1 cellular context compared by ENCODE assay signal in the genomic region with DNA sequence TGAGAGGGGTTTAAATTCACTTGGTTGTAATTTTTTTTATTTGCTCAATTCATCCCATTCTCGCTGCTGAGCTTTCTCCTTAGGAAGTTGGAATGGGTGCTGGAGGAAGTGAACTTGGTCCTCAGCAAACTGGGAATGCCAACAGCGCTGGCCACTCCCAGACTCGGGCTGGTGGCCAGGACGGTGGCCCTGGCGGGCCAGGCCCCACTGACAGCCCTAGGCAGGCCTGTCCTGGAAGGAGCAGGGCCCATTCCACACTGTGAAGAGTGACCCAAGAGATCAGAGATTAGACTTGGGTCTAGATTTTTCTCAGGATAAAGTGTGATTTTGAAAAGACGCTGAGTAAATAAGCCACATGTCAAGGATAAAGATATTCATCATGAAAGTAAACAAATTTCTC.
TF ChIP-seq lines count a peak whose summit lies in the region.

No MANE protein-coding gene starts in this region.

TF ChIP-seq in liver, 16 proteins besides CTCF, POLR2A, EP300 and RAD21 (continued from another document):
- TF ChIP-seq, protein P1, sequence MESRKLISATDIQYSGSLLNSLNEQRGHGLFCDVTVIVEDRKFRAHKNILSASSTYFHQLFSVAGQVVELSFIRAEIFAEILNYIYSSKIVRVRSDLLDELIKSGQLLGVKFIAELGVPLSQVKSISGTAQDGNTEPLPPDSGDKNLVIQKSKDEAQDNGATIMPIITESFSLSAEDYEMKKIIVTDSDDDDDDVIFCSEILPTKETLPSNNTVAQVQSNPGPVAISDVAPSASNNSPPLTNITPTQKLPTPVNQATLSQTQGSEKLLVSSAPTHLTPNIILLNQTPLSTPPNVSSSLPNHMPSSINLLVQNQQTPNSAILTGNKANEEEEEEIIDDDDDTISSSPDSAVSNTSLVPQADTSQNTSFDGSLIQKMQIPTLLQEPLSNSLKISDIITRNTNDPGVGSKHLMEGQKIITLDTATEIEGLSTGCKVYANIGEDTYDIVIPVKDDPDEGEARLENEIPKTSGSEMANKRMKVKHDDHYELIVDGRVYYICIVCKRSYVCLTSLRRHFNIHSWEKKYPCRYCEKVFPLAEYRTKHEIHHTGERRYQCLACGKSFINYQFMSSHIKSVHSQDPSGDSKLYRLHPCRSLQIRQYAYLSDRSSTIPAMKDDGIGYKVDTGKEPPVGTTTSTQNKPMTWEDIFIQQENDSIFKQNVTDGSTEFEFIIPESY (IDR thresholded peaks at IDR 0.05): no peak
- TF ChIP-seq SP1 (IDR thresholded peaks at IDR 0.05) (peak; percentile 5), FOXA2 (IDR thresholded peaks at IDR 0.05) (no peak), EGR1 (IDR thresholded peaks at IDR 0.05; ENCODE audit: low read depth in 2 of 2) (peak in 1 of 2 donors; percentile 16), YY1 (IDR thresholded peaks at IDR 0.05) (no peak), HNF4G (IDR thresholded peaks at IDR 0.05) (no peak), GABPA (IDR thresholded peaks at IDR 0.05 in 1 of 2, conservative IDR thresholded peaks at IDR 0.05 in 1 of 2) (peak in 1 of 2 donors; percentile 32), TAF1 (conservative IDR thresholded peaks at IDR 0.05) (no peak)
- TF ChIP-seq, protein P2, sequence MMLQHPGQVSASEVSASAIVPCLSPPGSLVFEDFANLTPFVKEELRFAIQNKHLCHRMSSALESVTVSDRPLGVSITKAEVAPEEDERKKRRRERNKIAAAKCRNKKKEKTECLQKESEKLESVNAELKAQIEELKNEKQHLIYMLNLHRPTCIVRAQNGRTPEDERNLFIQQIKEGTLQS (IDR thresholded peaks at IDR 0.05): no peak
